Comparison of ENCODE assay signal across 1 cellular context in genomic region chr1:206612129-206612876, GRCh38.
TF ChIP-seq lines count a peak whose summit lies in the region.

EIF2D (minus strand) TSS chr1:206612465; CDS start chr1:206612342, 123 bp downstream.

TF ChIP-seq in HepG2, 621 proteins besides CTCF, POLR2A, EP300 and RAD21 (continued from another document and continues in another):
- no peak for TF ChIP-seq CERS6 (CRISPR knock-in tag; IDR thresholded peaks at IDR 0.05)
- peak; percentile 99 for TF ChIP-seq ZGPAT (CRISPR knock-in tag; IDR thresholded peaks at IDR 0.05)
- no peak for TF ChIP-seq SRSF4 (IDR thresholded peaks at IDR 0.05; ENCODE audit: low read depth, low read length, poor library complexity, severe bottlenecking)
- TF ChIP-seq E2F2 (CRISPR knock-in tag; IDR thresholded peaks at IDR 0.05; ENCODE audit: borderline replicate concordance): no peak
- no peak for TF ChIP-seq ZMAT5 (CRISPR knock-in tag; IDR thresholded peaks at IDR 0.05; ENCODE audit: borderline replicate concordance, low read depth)
- TF ChIP-seq NR2F6 (IDR thresholded peaks at IDR 0.05): no peak
- TF ChIP-seq NR2F6 (CRISPR knock-in tag; IDR thresholded peaks at IDR 0.05): peak; percentile 67
- TF ChIP-seq ZNF564 (CRISPR knock-in tag; IDR thresholded peaks at IDR 0.05): peak; percentile 91
- no peak for TF ChIP-seq NBN (conservative IDR thresholded peaks at IDR 0.05)
- TF ChIP-seq ZNF510 (CRISPR knock-in tag; IDR thresholded peaks at IDR 0.05; ENCODE audit: low read depth): peak; percentile 94; the same call in 1 of the 2 replicates
- peak; percentile 89 for TF ChIP-seq MIXL1 (CRISPR knock-in tag; IDR thresholded peaks at IDR 0.05)
- peak; percentile 97 for TF ChIP-seq ZFP91 (CRISPR knock-in tag; IDR thresholded peaks at IDR 0.05; ENCODE audit: borderline replicate concordance)
- peak; percentile 26 for TF ChIP-seq DBP (CRISPR knock-in tag; IDR thresholded peaks at IDR 0.05; ENCODE audit: not compliant biosample characterization)
- TF ChIP-seq RCOR2 (CRISPR knock-in tag; IDR thresholded peaks at IDR 0.05): peak; percentile 51; the same call in 1 of the 2 replicates
- TF ChIP-seq RBAK (CRISPR knock-in tag; IDR thresholded peaks at IDR 0.05): no peak
- peak; percentile 78 for TF ChIP-seq IRF1 (CRISPR knock-in tag; IDR thresholded peaks at IDR 0.05; ENCODE audit: low read depth)
- peak; percentile 97 for TF ChIP-seq ZNF691 (CRISPR knock-in tag; IDR thresholded peaks at IDR 0.05; ENCODE audit: borderline replicate concordance, low read depth)
- TF ChIP-seq ONECUT2 (CRISPR knock-in tag; IDR thresholded peaks at IDR 0.05): peak; percentile 39; the same call in 1 of the 2 replicates
- peak; percentile 88 for TF ChIP-seq ELF3 (CRISPR knock-in tag; IDR thresholded peaks at IDR 0.05)
- TF ChIP-seq THAP8 (CRISPR knock-in tag; IDR thresholded peaks at IDR 0.05; ENCODE audit: borderline replicate concordance): no peak
- peak; percentile 64; the same call in 1 of the 2 replicates for TF ChIP-seq ZNF280D (CRISPR knock-in tag; IDR thresholded peaks at IDR 0.05)
- TF ChIP-seq RXRB (CRISPR knock-in tag; IDR thresholded peaks at IDR 0.05; ENCODE audit: borderline replicate concordance): peak; percentile 90
- TF ChIP-seq GATAD1 (CRISPR knock-in tag; IDR thresholded peaks at IDR 0.05): peak; percentile 100
- no peak for TF ChIP-seq RAD51 (IDR thresholded peaks at IDR 0.05; ENCODE audit: borderline replicate concordance)
- TF ChIP-seq TFE3 (CRISPR knock-in tag; IDR thresholded peaks at IDR 0.05): peak; percentile 63
- peak; percentile 73; the same call in 1 of the 2 replicates for TF ChIP-seq TMF1 (CRISPR knock-in tag; IDR thresholded peaks at IDR 0.05; ENCODE audit: low read depth)
- TF ChIP-seq TAF15 (IDR thresholded peaks at IDR 0.05; ENCODE audit: low read depth, low read length, poor library complexity, severe bottlenecking): no peak
- TF ChIP-seq ZNF720 (CRISPR knock-in tag; IDR thresholded peaks at IDR 0.05): peak; percentile 76
- TF ChIP-seq ZNF18 (CRISPR knock-in tag; IDR thresholded peaks at IDR 0.05; ENCODE audit: insufficient replicate concordance): peak; percentile 45
- TF ChIP-seq ZNF609 (CRISPR knock-in tag; IDR thresholded peaks at IDR 0.05; ENCODE audit: borderline replicate concordance): peak; percentile 71; the same call in 1 of the 2 replicates
